Comparison of ENCODE assay signal across 1 cellular context in the genomic region with DNA sequence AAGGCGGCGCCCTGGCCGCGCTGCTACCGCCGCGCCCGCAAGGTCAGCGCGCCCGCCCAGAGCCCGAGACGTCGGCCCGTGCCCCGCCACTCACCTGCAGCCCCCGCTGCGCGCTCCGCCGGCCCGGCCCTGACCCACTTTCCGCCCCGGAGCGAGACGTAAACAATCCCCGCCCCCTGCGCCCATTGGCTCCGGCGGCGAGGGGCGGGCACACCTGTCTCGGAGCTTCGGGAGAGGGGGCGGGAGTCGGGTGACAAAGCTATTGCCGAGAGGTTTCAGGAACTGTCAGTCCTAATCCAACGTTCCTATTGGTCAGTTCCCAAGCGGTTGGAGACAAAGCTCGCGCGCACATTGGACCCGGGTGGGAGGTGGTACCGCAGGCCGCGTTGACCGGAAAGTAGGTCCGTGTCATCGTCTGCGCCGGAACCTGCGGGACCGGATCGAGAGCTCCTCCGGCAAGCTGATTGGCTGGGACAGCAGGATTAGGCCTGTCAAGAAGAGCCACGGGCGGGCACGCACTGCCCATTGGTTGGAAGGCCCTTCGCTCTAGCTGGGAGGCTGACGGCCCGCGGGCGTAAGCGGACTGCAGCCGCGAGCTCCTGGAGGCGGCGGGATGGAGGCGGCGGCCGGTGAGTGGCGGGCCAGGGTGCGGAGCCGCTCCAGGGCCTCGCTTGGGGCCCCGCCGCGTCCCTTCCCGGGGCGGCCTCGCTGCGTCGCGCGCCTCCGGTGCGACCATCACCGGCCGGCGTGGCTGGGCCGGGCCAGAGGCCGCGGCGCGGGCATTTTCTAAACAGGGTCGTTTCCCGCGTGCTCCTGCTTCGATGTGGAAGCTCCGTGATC.
TF ChIP-seq lines count a peak whose summit lies in the region.

A gene with protein sequence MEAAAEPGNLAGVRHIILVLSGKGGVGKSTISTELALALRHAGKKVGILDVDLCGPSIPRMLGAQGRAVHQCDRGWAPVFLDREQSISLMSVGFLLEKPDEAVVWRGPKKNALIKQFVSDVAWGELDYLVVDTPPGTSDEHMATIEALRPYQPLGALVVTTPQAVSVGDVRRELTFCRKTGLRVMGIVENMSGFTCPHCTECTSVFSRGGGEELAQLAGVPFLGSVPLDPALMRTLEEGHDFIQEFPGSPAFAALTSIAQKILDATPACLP (plus strand): TSS at position 553 of the 840 bp plus-strand sequence. CDS start 61 bp downstream, at position 614.
A gene (minus strand): TSS at position 164 of the 840 bp plus-strand sequence. CDS start 1,088 bp downstream, outside the sequence.

TF ChIP-seq in HepG2, 621 proteins besides CTCF, POLR2A, EP300 and RAD21 (continued from another document and continues in another):
- TF ChIP-seq, protein P1, sequence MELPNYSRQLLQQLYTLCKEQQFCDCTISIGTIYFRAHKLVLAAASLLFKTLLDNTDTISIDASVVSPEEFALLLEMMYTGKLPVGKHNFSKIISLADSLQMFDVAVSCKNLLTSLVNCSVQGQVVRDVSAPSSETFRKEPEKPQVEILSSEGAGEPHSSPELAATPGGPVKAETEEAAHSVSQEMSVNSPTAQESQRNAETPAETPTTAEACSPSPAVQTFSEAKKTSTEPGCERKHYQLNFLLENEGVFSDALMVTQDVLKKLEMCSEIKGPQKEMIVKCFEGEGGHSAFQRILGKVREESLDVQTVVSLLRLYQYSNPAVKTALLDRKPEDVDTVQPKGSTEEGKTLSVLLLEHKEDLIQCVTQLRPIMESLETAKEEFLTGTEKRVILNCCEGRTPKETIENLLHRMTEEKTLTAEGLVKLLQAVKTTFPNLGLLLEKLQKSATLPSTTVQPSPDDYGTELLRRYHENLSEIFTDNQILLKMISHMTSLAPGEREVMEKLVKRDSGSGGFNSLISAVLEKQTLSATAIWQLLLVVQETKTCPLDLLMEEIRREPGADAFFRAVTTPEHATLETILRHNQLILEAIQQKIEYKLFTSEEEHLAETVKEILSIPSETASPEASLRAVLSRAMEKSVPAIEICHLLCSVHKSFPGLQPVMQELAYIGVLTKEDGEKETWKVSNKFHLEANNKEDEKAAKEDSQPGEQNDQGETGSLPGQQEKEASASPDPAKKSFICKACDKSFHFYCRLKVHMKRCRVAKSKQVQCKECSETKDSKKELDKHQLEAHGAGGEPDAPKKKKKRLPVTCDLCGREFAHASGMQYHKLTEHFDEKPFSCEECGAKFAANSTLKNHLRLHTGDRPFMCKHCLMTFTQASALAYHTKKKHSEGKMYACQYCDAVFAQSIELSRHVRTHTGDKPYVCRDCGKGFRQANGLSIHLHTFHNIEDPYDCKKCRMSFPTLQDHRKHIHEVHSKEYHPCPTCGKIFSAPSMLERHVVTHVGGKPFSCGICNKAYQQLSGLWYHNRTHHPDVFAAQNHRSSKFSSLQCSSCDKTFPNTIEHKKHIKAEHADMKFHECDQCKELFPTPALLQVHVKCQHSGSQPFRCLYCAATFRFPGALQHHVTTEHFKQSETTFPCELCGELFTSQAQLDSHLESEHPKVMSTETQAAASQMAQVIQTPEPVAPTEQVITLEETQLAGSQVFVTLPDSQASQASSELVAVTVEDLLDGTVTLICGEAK (IDR thresholded peaks at IDR 0.05), result peak; percentile 79
- TF ChIP-seq, protein P1 (CRISPR knock-in tag; IDR thresholded peaks at IDR 0.05), result no peak
- peak; percentile 94 for TF ChIP-seq KDM2A (CRISPR knock-in tag; IDR thresholded peaks at IDR 0.05; ENCODE audit: borderline replicate concordance, low read depth)
- TF ChIP-seq CEBPB (IDR thresholded peaks at IDR 0.05; ENCODE audit: borderline replicate concordance, low read depth, low read length), result no peak
- TF ChIP-seq REPIN1 (CRISPR knock-in tag; IDR thresholded peaks at IDR 0.05; ENCODE audit: borderline replicate concordance, low read depth), result peak; percentile 48; the same call in 1 of the 2 replicates
- no peak for TF ChIP-seq PHF5A (CRISPR knock-in tag; IDR thresholded peaks at IDR 0.05; ENCODE audit: low read depth, unreplicated experiment)
- TF ChIP-seq NCOR1 (IDR thresholded peaks at IDR 0.05; ENCODE audit: borderline replicate concordance, low read length), result peak; percentile 76; the same call in 1 of the 2 replicates
- TF ChIP-seq, protein P2, sequence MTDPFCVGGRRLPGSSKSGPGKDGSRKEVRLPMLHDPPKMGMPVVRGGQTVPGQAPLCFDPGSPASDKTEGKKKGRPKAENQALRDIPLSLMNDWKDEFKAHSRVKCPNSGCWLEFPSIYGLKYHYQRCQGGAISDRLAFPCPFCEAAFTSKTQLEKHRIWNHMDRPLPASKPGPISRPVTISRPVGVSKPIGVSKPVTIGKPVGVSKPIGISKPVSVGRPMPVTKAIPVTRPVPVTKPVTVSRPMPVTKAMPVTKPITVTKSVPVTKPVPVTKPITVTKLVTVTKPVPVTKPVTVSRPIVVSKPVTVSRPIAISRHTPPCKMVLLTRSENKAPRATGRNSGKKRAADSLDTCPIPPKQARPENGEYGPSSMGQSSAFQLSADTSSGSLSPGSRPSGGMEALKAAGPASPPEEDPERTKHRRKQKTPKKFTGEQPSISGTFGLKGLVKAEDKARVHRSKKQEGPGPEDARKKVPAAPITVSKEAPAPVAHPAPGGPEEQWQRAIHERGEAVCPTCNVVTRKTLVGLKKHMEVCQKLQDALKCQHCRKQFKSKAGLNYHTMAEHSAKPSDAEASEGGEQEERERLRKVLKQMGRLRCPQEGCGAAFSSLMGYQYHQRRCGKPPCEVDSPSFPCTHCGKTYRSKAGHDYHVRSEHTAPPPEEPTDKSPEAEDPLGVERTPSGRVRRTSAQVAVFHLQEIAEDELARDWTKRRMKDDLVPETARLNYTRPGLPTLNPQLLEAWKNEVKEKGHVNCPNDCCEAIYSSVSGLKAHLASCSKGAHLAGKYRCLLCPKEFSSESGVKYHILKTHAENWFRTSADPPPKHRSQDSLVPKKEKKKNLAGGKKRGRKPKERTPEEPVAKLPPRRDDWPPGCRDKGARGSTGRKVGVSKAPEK (CRISPR knock-in tag; IDR thresholded peaks at IDR 0.05; ENCODE audit: borderline replicate concordance), result no peak
- no peak for TF ChIP-seq ZNF773 (CRISPR knock-in tag; IDR thresholded peaks at IDR 0.05; ENCODE audit: borderline replicate concordance)
- TF ChIP-seq TGIF2 (CRISPR knock-in tag; IDR thresholded peaks at IDR 0.05), result 0 out of 2 replicates have a peak, but pooled peaks have one; percentile 32
- peak; percentile 31; the same call in 1 of the 2 replicates for TF ChIP-seq ZNF792 (CRISPR knock-in tag; IDR thresholded peaks at IDR 0.05)
- TF ChIP-seq, protein P3, sequence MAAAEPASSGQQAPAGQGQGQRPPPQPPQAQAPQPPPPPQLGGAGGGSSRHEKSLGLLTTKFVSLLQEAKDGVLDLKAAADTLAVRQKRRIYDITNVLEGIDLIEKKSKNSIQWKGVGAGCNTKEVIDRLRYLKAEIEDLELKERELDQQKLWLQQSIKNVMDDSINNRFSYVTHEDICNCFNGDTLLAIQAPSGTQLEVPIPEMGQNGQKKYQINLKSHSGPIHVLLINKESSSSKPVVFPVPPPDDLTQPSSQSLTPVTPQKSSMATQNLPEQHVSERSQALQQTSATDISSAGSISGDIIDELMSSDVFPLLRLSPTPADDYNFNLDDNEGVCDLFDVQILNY (CRISPR knock-in tag; conservative IDR thresholded peaks at IDR 0.05), result peak; percentile 56; the same call in 1 of the 2 replicates
- peak; percentile 53; the same call in 1 of the 2 replicates for TF ChIP-seq CBFB (CRISPR knock-in tag; IDR thresholded peaks at IDR 0.05)
- no peak for TF ChIP-seq KDM3A (CRISPR knock-in tag; IDR thresholded peaks at IDR 0.05; ENCODE audit: low read depth)
- no peak for TF ChIP-seq HNF4G (IDR thresholded peaks at IDR 0.05; ENCODE audit: borderline replicate concordance, low read depth, low read length)
- TF ChIP-seq HNF4G (CRISPR knock-in tag; IDR thresholded peaks at IDR 0.05; ENCODE audit: borderline replicate concordance, low read depth), result no peak; the same call in 1 of the 2 replicates
- TF ChIP-seq, protein P4, sequence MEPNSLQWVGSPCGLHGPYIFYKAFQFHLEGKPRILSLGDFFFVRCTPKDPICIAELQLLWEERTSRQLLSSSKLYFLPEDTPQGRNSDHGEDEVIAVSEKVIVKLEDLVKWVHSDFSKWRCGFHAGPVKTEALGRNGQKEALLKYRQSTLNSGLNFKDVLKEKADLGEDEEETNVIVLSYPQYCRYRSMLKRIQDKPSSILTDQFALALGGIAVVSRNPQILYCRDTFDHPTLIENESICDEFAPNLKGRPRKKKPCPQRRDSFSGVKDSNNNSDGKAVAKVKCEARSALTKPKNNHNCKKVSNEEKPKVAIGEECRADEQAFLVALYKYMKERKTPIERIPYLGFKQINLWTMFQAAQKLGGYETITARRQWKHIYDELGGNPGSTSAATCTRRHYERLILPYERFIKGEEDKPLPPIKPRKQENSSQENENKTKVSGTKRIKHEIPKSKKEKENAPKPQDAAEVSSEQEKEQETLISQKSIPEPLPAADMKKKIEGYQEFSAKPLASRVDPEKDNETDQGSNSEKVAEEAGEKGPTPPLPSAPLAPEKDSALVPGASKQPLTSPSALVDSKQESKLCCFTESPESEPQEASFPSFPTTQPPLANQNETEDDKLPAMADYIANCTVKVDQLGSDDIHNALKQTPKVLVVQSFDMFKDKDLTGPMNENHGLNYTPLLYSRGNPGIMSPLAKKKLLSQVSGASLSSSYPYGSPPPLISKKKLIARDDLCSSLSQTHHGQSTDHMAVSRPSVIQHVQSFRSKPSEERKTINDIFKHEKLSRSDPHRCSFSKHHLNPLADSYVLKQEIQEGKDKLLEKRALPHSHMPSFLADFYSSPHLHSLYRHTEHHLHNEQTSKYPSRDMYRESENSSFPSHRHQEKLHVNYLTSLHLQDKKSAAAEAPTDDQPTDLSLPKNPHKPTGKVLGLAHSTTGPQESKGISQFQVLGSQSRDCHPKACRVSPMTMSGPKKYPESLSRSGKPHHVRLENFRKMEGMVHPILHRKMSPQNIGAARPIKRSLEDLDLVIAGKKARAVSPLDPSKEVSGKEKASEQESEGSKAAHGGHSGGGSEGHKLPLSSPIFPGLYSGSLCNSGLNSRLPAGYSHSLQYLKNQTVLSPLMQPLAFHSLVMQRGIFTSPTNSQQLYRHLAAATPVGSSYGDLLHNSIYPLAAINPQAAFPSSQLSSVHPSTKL (CRISPR knock-in tag; IDR thresholded peaks at IDR 0.05), result 0 out of 2 replicates have a peak, but pooled peaks have one; percentile 20
- TF ChIP-seq, protein P5, sequence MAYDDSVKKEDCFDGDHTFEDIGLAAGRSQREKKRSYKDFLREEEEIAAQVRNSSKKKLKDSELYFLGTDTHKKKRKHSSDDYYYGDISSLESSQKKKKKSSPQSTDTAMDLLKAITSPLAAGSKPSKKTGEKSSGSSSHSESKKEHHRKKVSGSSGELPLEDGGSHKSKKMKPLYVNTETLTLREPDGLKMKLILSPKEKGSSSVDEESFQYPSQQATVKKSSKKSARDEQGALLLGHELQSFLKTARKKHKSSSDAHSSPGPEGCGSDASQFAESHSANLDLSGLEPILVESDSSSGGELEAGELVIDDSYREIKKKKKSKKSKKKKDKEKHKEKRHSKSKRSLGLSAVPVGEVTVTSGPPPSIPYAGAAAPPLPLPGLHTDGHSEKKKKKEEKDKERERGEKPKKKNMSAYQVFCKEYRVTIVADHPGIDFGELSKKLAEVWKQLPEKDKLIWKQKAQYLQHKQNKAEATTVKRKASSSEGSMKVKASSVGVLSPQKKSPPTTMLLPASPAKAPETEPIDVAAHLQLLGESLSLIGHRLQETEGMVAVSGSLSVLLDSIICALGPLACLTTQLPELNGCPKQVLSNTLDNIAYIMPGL (CRISPR knock-in tag; IDR thresholded peaks at IDR 0.05; ENCODE audit: borderline replicate concordance in 1 of 2, low read depth in 1 of 2), result peak in 1 of 2 experiments; percentile 58; a peak in 1 of 4 replicates
- TF ChIP-seq, protein P6, sequence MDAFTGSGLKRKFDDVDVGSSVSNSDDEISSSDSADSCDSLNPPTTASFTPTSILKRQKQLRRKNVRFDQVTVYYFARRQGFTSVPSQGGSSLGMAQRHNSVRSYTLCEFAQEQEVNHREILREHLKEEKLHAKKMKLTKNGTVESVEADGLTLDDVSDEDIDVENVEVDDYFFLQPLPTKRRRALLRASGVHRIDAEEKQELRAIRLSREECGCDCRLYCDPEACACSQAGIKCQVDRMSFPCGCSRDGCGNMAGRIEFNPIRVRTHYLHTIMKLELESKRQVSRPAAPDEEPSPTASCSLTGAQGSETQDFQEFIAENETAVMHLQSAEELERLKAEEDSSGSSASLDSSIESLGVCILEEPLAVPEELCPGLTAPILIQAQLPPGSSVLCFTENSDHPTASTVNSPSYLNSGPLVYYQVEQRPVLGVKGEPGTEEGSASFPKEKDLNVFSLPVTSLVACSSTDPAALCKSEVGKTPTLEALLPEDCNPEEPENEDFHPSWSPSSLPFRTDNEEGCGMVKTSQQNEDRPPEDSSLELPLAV (CRISPR knock-in tag; conservative IDR thresholded peaks at IDR 0.05; ENCODE audit: low read depth), result no peak
- TF ChIP-seq, protein P7, sequence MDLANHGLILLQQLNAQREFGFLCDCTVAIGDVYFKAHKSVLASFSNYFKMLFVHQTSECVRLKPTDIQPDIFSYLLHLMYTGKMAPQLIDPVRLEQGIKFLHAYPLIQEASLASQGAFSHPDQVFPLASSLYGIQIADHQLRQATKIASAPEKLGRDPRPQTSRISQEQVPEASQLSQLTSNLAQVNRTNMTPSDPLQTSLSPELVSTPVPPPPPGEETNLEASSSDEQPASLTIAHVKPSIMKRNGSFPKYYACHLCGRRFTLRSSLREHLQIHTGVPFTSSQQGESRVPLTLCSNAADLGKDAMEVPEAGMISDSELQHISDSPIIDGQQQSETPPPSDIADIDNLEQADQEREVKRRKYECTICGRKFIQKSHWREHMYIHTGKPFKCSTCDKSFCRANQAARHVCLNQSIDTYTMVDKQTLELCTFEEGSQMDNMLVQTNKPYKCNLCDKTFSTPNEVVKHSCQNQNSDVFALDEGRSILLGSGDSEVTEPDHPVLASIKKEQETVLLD (CRISPR knock-in tag; IDR thresholded peaks at IDR 0.05; ENCODE audit: low read depth), result peak; percentile 90
- TF ChIP-seq, protein P8, sequence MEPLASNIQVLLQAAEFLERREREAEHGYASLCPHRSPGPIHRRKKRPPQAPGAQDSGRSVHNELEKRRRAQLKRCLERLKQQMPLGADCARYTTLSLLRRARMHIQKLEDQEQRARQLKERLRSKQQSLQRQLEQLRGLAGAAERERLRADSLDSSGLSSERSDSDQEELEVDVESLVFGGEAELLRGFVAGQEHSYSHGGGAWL (CRISPR knock-in tag; IDR thresholded peaks at IDR 0.05), result peak; percentile 73
